ENCODE assay signal across 14 cellular contexts in the genomic region with DNA sequence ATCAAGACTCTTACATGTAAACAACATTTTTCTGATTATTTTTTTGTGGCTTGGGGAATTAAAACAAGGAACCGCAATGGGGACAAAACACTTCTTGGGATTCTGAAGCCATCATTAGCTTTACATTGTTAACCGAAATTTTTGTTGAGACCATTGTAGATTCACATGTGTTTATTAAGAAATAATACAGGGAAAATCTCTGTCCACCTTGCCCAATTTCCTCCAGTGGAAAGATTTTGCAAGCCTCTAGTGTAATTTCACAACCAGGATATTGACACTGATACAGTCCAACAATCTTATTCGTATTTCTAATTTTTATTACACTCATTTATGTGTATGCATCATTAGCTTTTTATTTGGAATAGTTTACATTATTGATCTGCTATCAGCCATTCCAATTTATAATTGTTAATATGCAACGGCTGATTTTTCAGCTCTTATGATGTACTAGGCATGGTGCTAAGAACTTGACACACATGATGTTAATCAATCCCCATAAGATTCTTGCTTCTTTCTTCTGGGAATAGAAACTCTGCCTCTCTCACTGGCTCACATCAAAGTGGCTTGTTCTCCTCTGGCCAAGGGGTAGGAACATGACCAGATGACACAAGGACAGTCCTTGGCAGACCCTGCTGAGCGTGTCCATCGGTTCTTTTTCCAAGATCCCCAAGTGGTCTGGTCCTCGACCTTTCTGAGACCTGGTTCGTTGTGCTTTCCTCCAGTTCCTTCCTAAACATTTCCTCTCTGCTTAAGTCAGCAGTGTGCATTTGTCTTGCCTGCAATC.
"Had no signal": no experiment of that assay in that cellular context is flagged by ENCODE, and none has a peak within 500 bp of the region (broad histone marks: within the 10 kb centered on the region; RNA-seq: fewer than 3 reads in every experiment).

No MANE protein-coding gene starts in this region.

- ATAC-seq: activated CD4-positive, CD25-positive, alpha-beta regulatory T cell treated with anti-CD3 and anti-CD28 coated beads, Interleukin-2, amount 50 U/mL, for 24 hours; right cardiac atrium had no signal

- H3K27ac ChIP-seq: prostate gland had no signal

- H3K4me3 ChIP-seq: prostate gland had no signal

- H3K9me3 ChIP-seq: prostate gland had no signal

- H3K36me3 ChIP-seq: prostate gland had no signal

- DNase-seq: activated CD4-positive, alpha-beta T cell treated with anti-CD3 and anti-CD28 coated beads, Interleukin-2, amount 50 U/mL, for 1 hour; activated naive CD4-positive, alpha-beta T cell; activated naive CD8-positive, alpha-beta T cell treated with anti-CD3 and anti-CD28 coated beads, Interleukin-2, amount 10 ng/mL, durations not matched to agents 7 days and 5 days; aorta; hypothalamus; nephron progenitor cell; occipital lobe; right cardiac atrium; small intestine; stimulated activated CD4-positive, alpha-beta T cell treated with anti-CD3 and anti-CD28 coated beads, Interleukin-4, amount 100 ng/mL, for 4 hours; stimulated activated CD8-positive, alpha-beta memory T cell treated with anti-CD3 and anti-CD28 coated beads, Interleukin-4, amount 100 ng/mL, for 48 hours; stimulated activated naive CD4-positive, alpha-beta T cell treated with Interleukin-2 at 50 U/mL for 16 hours had no signal
